ENCODE assay signal across 8 cellular contexts in the genomic region with DNA sequence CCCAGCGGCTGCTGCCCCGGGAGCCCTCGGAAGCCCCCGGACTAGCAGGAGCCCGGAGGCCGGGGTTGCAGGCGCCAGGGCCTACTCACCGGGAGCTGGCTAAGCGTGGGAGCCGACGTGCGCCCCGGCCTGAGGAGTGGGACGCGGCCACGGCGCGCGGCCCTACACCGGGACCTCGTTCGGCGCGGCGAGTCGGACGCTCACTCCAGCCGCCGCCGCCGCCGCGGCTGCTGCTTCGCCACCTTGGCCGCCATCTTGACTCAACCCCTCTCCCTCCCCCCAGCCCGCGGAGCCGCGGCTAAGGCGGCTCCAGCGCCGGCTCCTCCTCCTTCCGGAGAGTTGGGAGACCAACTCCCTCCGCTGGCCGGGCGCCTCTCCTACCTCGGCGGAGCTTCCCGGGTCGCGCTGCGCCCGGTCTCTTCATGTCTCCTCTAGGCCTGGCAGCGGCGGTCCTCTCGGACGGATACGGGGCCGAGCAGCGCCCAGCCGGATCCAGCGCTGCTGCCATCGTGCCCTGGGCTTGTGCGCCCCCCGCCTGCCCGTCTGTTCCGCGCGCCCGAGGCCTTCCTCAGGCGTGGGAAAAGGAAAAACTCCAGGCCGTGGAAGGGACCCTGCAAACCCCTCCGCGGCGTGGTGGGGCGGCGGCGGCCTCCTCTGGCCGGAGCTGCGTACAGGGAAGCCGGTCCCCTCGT. TPM values are rescaled to one million over a fixed set of nuclear protein-coding genes. Genes with fewer than 3 reads are reported as not detected.
DNase-seq lines count a peak whose midpoint lies in the region; ATAC-seq, FAIRE-seq and TF ChIP-seq lines count a peak whose summit lies in the region.

TSS of gene NCOR1 (minus strand) at position 262 of the 692 bp plus-strand sequence. CDS start 20,965 bp downstream, outside the sequence.

- POLR2A ChIA-PET in endothelial cell of umbilical vein (lab: Charles Lee) = interaction anchor here (0.5 to 1.0 kb wide), 3 partner anchors 13 to 165 kb away, joined by 3 to 5 read pairs (median 3); partner anchors contain the start of gene UBB

- CTCF ChIA-PET in endothelial cell of umbilical vein (lab: Charles Lee) = interaction anchor here (0.7 to 3.9 kb wide), 7 partner anchors 24 to 138 kb away, joined by 3 to 13 read pairs (median 4); partner anchors contain the start of gene CENPV

- H3K4me3 ChIP-seq in OCI-LY3 (ENCODE audit: low read length) (peak within 1 kb of the TSS; percentile 97), endothelial cell of umbilical vein (replicated peaks in 1 of 3; ENCODE audit: insufficient read depth in 1 of 3, low read depth in 1 of 3, low read length in 3 of 3) (peak within 1 kb of the TSS; percentile 78 to 98 (median 96))

- DNase-seq in DMS 273 treated with DMSO at 0.1 percent for 48 hours (lab: John Stamatoyannopoulos, UW) (peak; percentile 51), HuH-7 (ENCODE audit: low spot score) (peak; percentile 82), endothelial cell of umbilical vein (ENCODE audit: low read depth, low spot score) (peak; percentile 90), middle frontal gyrus (ENCODE audit: extremely low spot score, low spot score) (peak; percentile 82)
- DNase-seq in activated CD8-positive, alpha-beta memory T cell treated with anti-CD3 and anti-CD28 coated beads, Interleukin-2, amount 50 U/mL, for 48 hours = peak; percentile 94
- DNase-seq in stimulated activated CD8-positive, alpha-beta memory T cell treated with anti-CD3 and anti-CD28 coated beads, Interleukin-2, amount 100 ng/mL, for 1 hour (ENCODE audit: low read depth in 2 of 2) = peak; percentile 63 to 81

- no peaks in the 10 kb centered on the region for H3K9me1 ChIP-seq in endothelial cell of umbilical vein (replicated peaks; ENCODE audit: control insufficient read depth, extremely low read depth, insufficient read depth, low read length)

- peak within 1 kb of the TSS; percentile 87 for H3K4me2 ChIP-seq in OCI-LY3 (ENCODE audit: low read length)
- peak within 1 kb of the TSS; percentile 92 for H3K4me2 ChIP-seq in endothelial cell of umbilical vein (ENCODE audit: insufficient read depth, low read length)

- H3K36me3 ChIP-seq in OCI-LY3 (replicated peaks; ENCODE audit: low read depth, low read length) (no peaks in the 10 kb centered on the region), endothelial cell of umbilical vein (ENCODE audit: control insufficient read depth in 2 of 2, extremely low read depth in 1 of 2, insufficient read depth in 2 of 2, low read length in 2 of 2) (no peaks in the 10 kb centered on the region)

- peak; percentile 80 for ATAC-seq in GM21515 (IDR thresholded peaks at IDR 0.05; ENCODE audit: unreplicated experiment)

- FAIRE-seq in endothelial cell of umbilical vein (lab: Jason Lieb, UNC) = no peak

- no peaks in the 10 kb centered on the region for H3K9me3 ChIP-seq in OCI-LY3 (ENCODE audit: insufficient read depth, low read length)
- H3K9me3 ChIP-seq in endothelial cell of umbilical vein (replicated peaks; ENCODE audit: control insufficient read depth, insufficient read depth, low read length) = no peaks in the 10 kb centered on the region

- peak within 1 kb of the TSS; percentile 91 for H3K9ac ChIP-seq in OCI-LY3 (ENCODE audit: low read length)
- peak within 1 kb of the TSS; percentile 93 for H3K9ac ChIP-seq in endothelial cell of umbilical vein (replicated peaks; ENCODE audit: extremely low read depth, insufficient read depth, low read length)

- TF ChIP-seq CTCF in OCI-LY3 (IDR thresholded peaks at IDR 0.05; ENCODE audit: low read depth, low read length) (no peak), endothelial cell of umbilical vein (IDR thresholded peaks at IDR 0.05; ENCODE audit: extremely low read depth in 1 of 2, insufficient read depth in 1 of 2, low read depth in 1 of 2, low read length in 2 of 2) (peak; percentile 14 to 40)

- H3K27me3 ChIP-seq in OCI-LY3 (ENCODE audit: low read depth, low read length) = no peaks in the 10 kb centered on the region
- no peaks in the 10 kb centered on the region for H3K27me3 ChIP-seq in endothelial cell of umbilical vein (ENCODE audit: control insufficient read depth in 2 of 2, insufficient read depth in 2 of 2, low read length in 2 of 2)

- H2AFZ ChIP-seq in OCI-LY3 (ENCODE audit: low read depth, low read length) (no peak within 1 kb of the TSS; the same call in 1 of the 2 replicates), endothelial cell of umbilical vein (ENCODE audit: low read depth, low read length) (peak within 1 kb of the TSS; percentile 77)

- peaks cover 84% of the 10 kb centered on the region for H3K79me2 ChIP-seq in OCI-LY3 (ENCODE audit: low read length)
- peaks cover 76% of the 10 kb centered on the region for H3K79me2 ChIP-seq in endothelial cell of umbilical vein (ENCODE audit: control insufficient read depth, insufficient read depth, low read length)

- TF ChIP-seq POLR2A in endothelial cell of umbilical vein (IDR thresholded peaks at IDR 0.05; ENCODE audit: low read depth, low read length) = peak; percentile 92

- H3K27ac ChIP-seq in OCI-LY3 (ENCODE audit: low read length) (peak within 1 kb of the TSS; percentile 87), endothelial cell of umbilical vein (ENCODE audit: insufficient read depth, low read depth, low read length) (peak within 1 kb of the TSS; percentile 84)

- H4K20me1 ChIP-seq in OCI-LY3 (ENCODE audit: insufficient read depth, low read length) = peaks cover 21% of the 10 kb centered on the region; the same call in 1 of the 2 replicates
- peaks cover 3% of the 10 kb centered on the region for H4K20me1 ChIP-seq in endothelial cell of umbilical vein (replicated peaks; ENCODE audit: control insufficient read depth, extremely low read depth, insufficient read depth, low read length)

- BruUV-seq in endothelial cell of umbilical vein (replicated peaks; lab: Mats Ljungman, UMichigan) = no TSS peak

- dilution Hi-C loops in endothelial cell of umbilical vein (cut with MboI; ENCODE audit: extremely low pct_ligation_motif_present, low sequenced_read_pairs) = no loop called here

- intact Hi-C loops in endothelial cell of umbilical vein (cut with micrococcal nuclease) = loop anchor here (1.0 to 2.0 kb wide), 4 partner anchors 17 to 137 kb away; partner anchors contain the start of gene CENPV

- H3K4me1 ChIP-seq in OCI-LY3 (ENCODE audit: low read length) (peaks cover 17% of the 10 kb centered on the region; the same call in 1 of the 2 replicates), endothelial cell of umbilical vein (ENCODE audit: control insufficient read depth, extremely low read depth, insufficient read depth, low read length) (peaks cover 22% of the 10 kb centered on the region)

TF ChIP-seq in endothelial cell of umbilical vein, 7 proteins besides CTCF, POLR2A, EP300 and RAD21:
- TF ChIP-seq FOS (IDR thresholded peaks at IDR 0.05; ENCODE audit: borderline replicate concordance, insufficient read depth, low read length) (no peak), POLR2AphosphoS5 (IDR thresholded peaks at IDR 0.05; ENCODE audit: insufficient read depth, low read depth, low read length) (peak; percentile 96), JUN (IDR thresholded peaks at IDR 0.05; ENCODE audit: borderline replicate concordance, insufficient read depth, insufficient read length, low read depth) (no peak)

RNA-seq across cellular contexts. Expression of gene NCOR1, which starts in this region (rescaled TPM):
- total RNA-seq in endothelial cell of umbilical vein = 134 and 140 TPM in 2 replicates
- polyA plus RNA-seq in endothelial cell of umbilical vein = 81.1 and 90.0 TPM in 2 replicates
- polyA plus RNA-seq in endothelial cell of umbilical vein (2011; cell fraction: cytosol; rRNA removed) = 63.3 and 64.6 TPM in 2 replicates
- polyA plus RNA-seq in endothelial cell of umbilical vein (2011; cell fraction: nucleus; rRNA removed) = 95.3 and 99.8 TPM in 2 replicates
- 57.3 and 60.0 TPM in 2 replicates for polyA plus RNA-seq in endothelial cell of umbilical vein (2012)
- 434 and 461 TPM in 2 replicates for polyA minus RNA-seq in endothelial cell of umbilical vein
- polyA minus RNA-seq in endothelial cell of umbilical vein (2011; cell fraction: cytosol; rRNA and poly(A)+ RNA removed) = 71.4 TPM
- polyA minus RNA-seq in endothelial cell of umbilical vein (2011; cell fraction: nucleus; rRNA and poly(A)+ RNA removed) = 297 and 421 TPM in 2 replicates

Comparison
In these comparisons a context has a peak if more than half of its experiments do, and no peak if none do; other contexts are left out.
1. Peak in every context shown above with its lines: DNase-seq, ATAC-seq, H3K4me3 ChIP-seq and H3K27ac ChIP-seq.